14 cellular contexts compared by ENCODE assay signal in the genomic region with DNA sequence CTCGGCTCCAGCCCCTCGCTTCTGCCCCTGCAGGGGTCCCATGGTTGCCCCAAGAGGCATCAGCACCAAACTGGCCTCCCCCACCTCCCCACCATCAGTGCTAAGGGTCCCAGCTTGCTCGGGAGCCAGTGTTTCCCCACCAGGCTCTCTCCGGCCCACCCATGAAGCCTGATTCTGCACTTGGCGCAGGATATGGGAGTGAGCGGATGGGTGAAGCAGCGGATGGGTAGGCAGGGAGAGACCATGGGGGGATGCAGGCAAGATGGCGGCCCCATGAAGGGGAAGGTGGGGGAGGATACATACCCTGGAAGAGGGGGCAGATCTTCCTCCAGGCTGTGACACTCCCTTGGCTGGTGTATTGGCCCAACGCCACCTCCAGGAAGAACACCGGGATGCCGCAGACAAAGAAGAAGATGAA. TPM values are rescaled to one million over a fixed set of nuclear protein-coding genes. Genes with fewer than 3 reads are reported as not detected.
DNase-seq lines count a peak whose midpoint lies in the region; ATAC-seq and TF ChIP-seq lines count a peak whose summit lies in the region.
"Had no signal": no experiment of that assay in that cellular context is flagged by ENCODE, and none has a peak within 500 bp of the region (broad histone marks: within the 10 kb centered on the region; RNA-seq: fewer than 3 reads in every experiment).

No MANE protein-coding gene starts in this region.

- H3K9me3 ChIP-seq in HAP-1 (no peaks in the 10 kb centered on the region), mesodermal cell (ENCODE audit: control insufficient read depth, low read length) (no peaks in the 10 kb centered on the region), skeletal muscle tissue (ENCODE audit: control insufficient read depth in 3 of 3, low read length in 3 of 3) (no peaks in the 10 kb centered on the region)

- H3K4me1 ChIP-seq in HAP-1 (peaks cover 5% of the 10 kb centered on the region; the same call in 1 of the 2 replicates), mesodermal cell (ENCODE audit: control insufficient read depth, insufficient read depth, low read length, poor library complexity, severe bottlenecking) (peaks cover 12% of the 10 kb centered on the region), skeletal muscle tissue (ENCODE audit: control insufficient read depth in 3 of 3, insufficient read depth in 3 of 3, low read length in 3 of 3) (peaks cover 31 to 38% (median 31%) of the 10 kb centered on the region in 3 donors)

- TF ChIP-seq CTCF in chondrocyte (IDR thresholded peaks at IDR 0.05) = no peak

- WGBS in mesodermal cell (ENCODE audit: insufficient coverage in 2 of 2), 2 experiments = 71 to 95% methylated on average over 4 to 8 of the region's 11 CpGs

- no peak for DNase-seq in HAP-1 (ENCODE audit: low spot score in 2 of 2)
- no peak for DNase-seq in chondrocyte (ENCODE audit: low spot score)
- no peak for DNase-seq in activated CD4-positive, alpha-beta T cell treated with anti-CD3 and anti-CD28 coated beads, Interleukin-2, amount 50 U/mL, for 1 hour
- no peak for DNase-seq in cerebellum (ENCODE audit: low spot score)
- DNase-seq: activated effector memory CD4-positive, alpha-beta T cell treated with anti-CD3 and anti-CD28 coated beads, Interleukin-2, amount 50 U/mL, for 16 hours; AML-193; effector memory CD8-positive, alpha-beta T cell; NCI-H1048; stimulated activated naive B cell treated with anti-CD40 and anti-IgM and Interleukin-4, amounts not matched to agents 10 μg/mL and 1 μg/mL and 100 μg/mL, for 72 hours had no signal

- peak overlapping the region; percentile 33 for H3K4me3 ChIP-seq in HAP-1
- peak overlapping the region; percentile 54 for H3K4me3 ChIP-seq in mesodermal cell (ENCODE audit: extremely low read depth, insufficient read depth, low read length, poor library complexity, severe bottlenecking)
- H3K4me3 ChIP-seq in skeletal muscle tissue (ENCODE audit: low read length in 3 of 3) = peak overlapping the region; percentile 51 to 70 (median 61)

- H3K27me3 Mint-ChIP-seq in chondrocyte (ENCODE audit: low read depth) = peaks cover 49% of the 10 kb centered on the region

- H3K9ac ChIP-seq in skeletal muscle tissue (ENCODE audit: low read depth in 1 of 3, low read length in 3 of 3) = peak overlapping the region in 1 of 3 donors; percentile 64

- in situ Hi-C loops in HAP-1 (cut with MboI; ENCODE audit: low sequenced_read_pairs) = no loop called here

- ATAC-seq in GM18873 (IDR thresholded peaks at IDR 0.05; ENCODE audit: low FRiP score, unreplicated experiment) (no peak), esophagus mucosa (no peak)
- ATAC-seq: effector memory CD8-positive, alpha-beta T cell; stimulated activated naive B cell treated with anti-CD40 and anti-IgM and Interleukin-4, amounts not matched to agents 10 μg/mL and 1 μg/mL and 100 μg/mL, for 72 hours had no signal

- peaks cover 5% of the 10 kb centered on the region for H3K36me3 Mint-ChIP-seq in chondrocyte (ENCODE audit: low read depth)
- H3K36me3 Mint-ChIP-seq: stimulated activated naive B cell treated with anti-CD40 and anti-IgM and Interleukin-4, amounts not matched to agents 10 μg/mL and 1 μg/mL and 100 μg/mL, for 72 hours had no signal

- no peaks in the 10 kb centered on the region for H3K9me3 Mint-ChIP-seq in chondrocyte (ENCODE audit: low read depth)
- H3K9me3 Mint-ChIP-seq: effector memory CD8-positive, alpha-beta T cell had no signal

- H3K27me3 ChIP-seq in HAP-1 (ENCODE audit: low read depth) (no peaks in the 10 kb centered on the region), skeletal muscle tissue (ENCODE audit: control insufficient read depth in 3 of 3, insufficient read depth in 3 of 3, low read length in 3 of 3) (peaks cover 0 to 14% (median 11%) of the 10 kb centered on the region in 3 donors)

- H3K27ac ChIP-seq in mesodermal cell (ENCODE audit: low read depth, low read length, severe bottlenecking) (no peak overlapping the region), skeletal muscle tissue (ENCODE audit: low read depth, low read length) (no peak overlapping the region)

- H3K4me1 Mint-ChIP-seq in chondrocyte (ENCODE audit: low read depth) = peaks cover 13% of the 10 kb centered on the region

- H3K27ac Mint-ChIP-seq in chondrocyte (ENCODE audit: unreplicated experiment) = no peak overlapping the region
- H3K27ac Mint-ChIP-seq: effector memory CD8-positive, alpha-beta T cell; stimulated activated naive B cell treated with anti-CD40 and anti-IgM and Interleukin-4, amounts not matched to agents 10 μg/mL and 1 μg/mL and 100 μg/mL, for 72 hours had no signal

- H3K4me3 Mint-ChIP-seq in chondrocyte (ENCODE audit: unreplicated experiment) = peak overlapping the region; percentile 61
- H3K4me3 Mint-ChIP-seq: effector memory CD8-positive, alpha-beta T cell; stimulated activated naive B cell treated with anti-CD40 and anti-IgM and Interleukin-4, amounts not matched to agents 10 μg/mL and 1 μg/mL and 100 μg/mL, for 72 hours had no signal

- H3K36me3 ChIP-seq in HAP-1 (replicated peaks) (no peaks in the 10 kb centered on the region), mesodermal cell (ENCODE audit: control insufficient read depth, insufficient read depth, low read length) (no peaks in the 10 kb centered on the region), skeletal muscle tissue (ENCODE audit: control insufficient read depth in 3 of 3, insufficient read depth in 3 of 3, low read length in 3 of 3) (no peaks in the 10 kb centered on the region)

RNA-seq across cellular contexts. Expression of a gene that starts 9.7 kb away (rescaled TPM):
- total RNA-seq in chondrocyte (0.42 TPM in 1 of 3 replicates, not detected in the others), skeletal muscle tissue (not detected), cerebellum (11.1 TPM), esophagus mucosa (0.12 TPM)
- 1.9 TPM for polyA plus RNA-seq in mesodermal cell (2013, experiment 1 of 2)
- 2.1 TPM for polyA plus RNA-seq in mesodermal cell (2013, experiment 2 of 2)

RNA-seq across cellular contexts. Expression of a gene that starts 58.4 kb away (rescaled TPM):
- total RNA-seq in chondrocyte (0.37 to 0.59 TPM in 2 of 3 replicates, not detected in the other), skeletal muscle tissue (2.6 TPM), cerebellum (45.9 TPM), esophagus mucosa (not detected)
- polyA plus RNA-seq in mesodermal cell (2013, experiment 1 of 2) = not detected
- polyA plus RNA-seq in mesodermal cell (2013, experiment 2 of 2) = not detected
- total RNA-seq: SK-MEL-5 had no signal

Comparison
In these comparisons a context has a peak if more than half of its experiments do, and no peak if none do; other contexts are left out.
1. RNA of a gene that starts 58.4 kb away (total RNA-seq): 45.9 TPM in cerebellum (single experiment); 2.6 TPM in skeletal muscle tissue (single experiment), 0.37 to 0.59 TPM in chondrocyte and not detected in esophagus mucosa (single experiment); every median in the first group is over 10 times any median in the second.
2. Peak in every context shown above with its lines, with median percentiles within 50 percentile points of each other: H3K4me3 ChIP-seq.